ENCODE assay signal across 8 cellular contexts in genomic region chr11:79440451-79441158, GRCh38. TPM values are rescaled to one million over a fixed set of nuclear protein-coding genes. Genes with fewer than 3 reads are reported as not detected.
A peak's percentile ranks its signal among the peaks of the same experiment; 100 is the strongest.
DNase-seq lines count a peak whose midpoint lies in the region; ATAC-seq and TF ChIP-seq lines count a peak whose summit lies in the region.

Gene TENM4, minus strand, starts transcription at chr11:79441030. Its CDS starts 371,086 bp downstream, at chr11:79069944.

- H3K9me3 Mint-ChIP-seq in activated CD4-positive, alpha-beta T cell treated with anti-CD3 and anti-CD28 coated beads, Interleukin-2, amount 10 ng/mL, durations not matched to agents 24 days and 14 days: no peaks in the 10 kb centered on the region

- H3K27me3 ChIP-seq in esophagus squamous epithelium (peaks cover 0 to 88% (median 7%) of the 10 kb centered on the region in 4 donors), upper lobe of right lung (peaks cover 74% of the 10 kb centered on the region)

- H3K36me3 Mint-ChIP-seq in activated CD4-positive, alpha-beta T cell treated with anti-CD3 and anti-CD28 coated beads, Interleukin-2, amount 10 ng/mL, durations not matched to agents 24 days and 14 days (ENCODE audit: low read depth): no peaks in the 10 kb centered on the region

- peaks cover 66% of the 10 kb centered on the region for H3K27me3 Mint-ChIP-seq in activated CD4-positive, alpha-beta T cell treated with anti-CD3 and anti-CD28 coated beads, Interleukin-2, amount 10 ng/mL, durations not matched to agents 24 days and 14 days

- ATAC-seq in HG03442 (IDR thresholded peaks at IDR 0.05; ENCODE audit: unreplicated experiment) (peak; percentile 35), SK-N-SH treated with all-trans-retinoic acid at 6 μM for 48 hours (peak; percentile 58), upper lobe of right lung (peak; percentile 61), HG02973 (IDR thresholded peaks at IDR 0.05; ENCODE audit: unreplicated experiment) (no peak)

- peak in 5 of 6 experiments; percentile 9 to 60 (median 34) for TF ChIP-seq CTCF in esophagus squamous epithelium (IDR thresholded peaks at IDR 0.05)
- TF ChIP-seq CTCF in upper lobe of right lung (IDR thresholded peaks at IDR 0.05): peak; percentile 21

- H3K9me3 ChIP-seq in esophagus squamous epithelium: no peaks in the 10 kb centered on the region
- H3K9me3 ChIP-seq in upper lobe of right lung: no peaks in the 10 kb centered on the region

- H3K27ac ChIP-seq in esophagus squamous epithelium (peak within 1 kb of the TSS; percentile 75 to 87 (median 84)), upper lobe of right lung (no peak within 1 kb of the TSS)

- DNase-seq in activated CD4-positive, alpha-beta T cell treated with anti-CD3 and anti-CD28 coated beads, Interleukin-2, amount 10 ng/mL, durations not matched to agents 24 days and 14 days: peak; percentile 57
- DNase-seq in activated CD4-positive, alpha-beta T cell treated with anti-CD3 and anti-CD28 coated beads, Interleukin-2, amount 50 U/mL, for 4 hours: no peak
- DNase-seq in esophagus squamous epithelium (lab: John Stamatoyannopoulos, UW): no peak
- DNase-seq in mucosa of gallbladder (ENCODE audit: low spot score): peak; percentile 54
- peak; percentile 70 for DNase-seq in upper lobe of right lung

- H3K4me1 ChIP-seq in esophagus squamous epithelium (peaks cover 21 to 62% (median 31%) of the 10 kb centered on the region in 3 donors), upper lobe of right lung (peaks cover 29% of the 10 kb centered on the region)

- WGBS in esophagus squamous epithelium, 2 donors: 1% methylated on average over 25 to 37 of the region's 83 CpGs

- peak within 1 kb of the TSS; percentile 49 for H3K4me3 Mint-ChIP-seq in activated CD4-positive, alpha-beta T cell treated with anti-CD3 and anti-CD28 coated beads, Interleukin-2, amount 10 ng/mL, durations not matched to agents 24 days and 14 days

- peak within 1 kb of the TSS; percentile 44 to 74 (median 65) for H3K4me3 ChIP-seq in esophagus squamous epithelium
- H3K4me3 ChIP-seq in upper lobe of right lung: peak within 1 kb of the TSS; percentile 50

- no peak within 1 kb of the TSS for H3K27ac Mint-ChIP-seq in activated CD4-positive, alpha-beta T cell treated with anti-CD3 and anti-CD28 coated beads, Interleukin-2, amount 10 ng/mL, durations not matched to agents 24 days and 14 days

- peak in 3 of 4 donors; percentile 16 to 63 (median 63) for TF ChIP-seq POLR2A in esophagus squamous epithelium (IDR thresholded peaks at IDR 0.05)

- intact Hi-C loops in activated CD4-positive, alpha-beta T cell treated with anti-CD3 and anti-CD28 coated beads, Interleukin-2, amount 10 ng/mL, durations not matched to agents 24 days and 14 days (cut with micrococcal nuclease): no loop called here
- intact Hi-C loops in esophagus squamous epithelium (cut with DNase I) (no loop called here), upper lobe of right lung (cut with DNase I) (no loop called here)

- peaks cover 4% of the 10 kb centered on the region for H3K4me1 Mint-ChIP-seq in activated CD4-positive, alpha-beta T cell treated with anti-CD3 and anti-CD28 coated beads, Interleukin-2, amount 10 ng/mL, durations not matched to agents 24 days and 14 days

- no peaks in the 10 kb centered on the region for H3K36me3 ChIP-seq in esophagus squamous epithelium
- H3K36me3 ChIP-seq in upper lobe of right lung: no peaks in the 10 kb centered on the region

TF ChIP-seq in SK-N-SH treated with all-trans-retinoic acid at 6 μM for 48 hours, 23 proteins besides CTCF, POLR2A, EP300 and RAD21:
- TF ChIP-seq TOX (CRISPR knock-in tag; IDR thresholded peaks at IDR 0.05; ENCODE audit: borderline replicate concordance) (no peak), CSDC2 (CRISPR knock-in tag; IDR thresholded peaks at IDR 0.05) (no peak), TCF4 (CRISPR knock-in tag; IDR thresholded peaks at IDR 0.05; ENCODE audit: borderline replicate concordance) (no peak), OSR1 (CRISPR knock-in tag; IDR thresholded peaks at IDR 0.05) (no peak), ESRRG (CRISPR knock-in tag; IDR thresholded peaks at IDR 0.05) (no peak), ZFP3 (CRISPR knock-in tag; IDR thresholded peaks at IDR 0.05) (no peak), ARNTL (CRISPR knock-in tag; IDR thresholded peaks at IDR 0.05; ENCODE audit: borderline replicate concordance, low read depth) (no peak), PPARA (CRISPR knock-in tag; IDR thresholded peaks at IDR 0.05; ENCODE audit: borderline replicate concordance) (no peak)

RNA-seq across cellular contexts. Expression of gene TENM4, which starts in this region (rescaled TPM):
- total RNA-seq in activated CD4-positive, alpha-beta T cell treated with anti-CD3 and anti-CD28 coated beads, Interleukin-2, amount 10 ng/mL, durations not matched to agents 24 days and 14 days: not detected in 2 replicates
- 10 to 100 TPM in 3 of 4 donors, 1 to 10 TPM in 1; 7.7 to 39.3 (median 16.1) TPM for total RNA-seq in esophagus squamous epithelium
- 8.4 TPM for total RNA-seq in mucosa of gallbladder
- total RNA-seq in upper lobe of right lung: 4.3 TPM

Comparison
In these comparisons a context has a peak if more than half of its experiments do, and no peak if none do; other contexts are left out.
1. Peak in DNase-seq in activated CD4-positive, alpha-beta T cell treated with anti-CD3 and anti-CD28 coated beads, Interleukin-2, amount 10 ng/mL, durations not matched to agents 24 days and 14 days; RNA of the gene not detected or under 1 TPM.
2. DNase-seq: peak in mucosa of gallbladder (single experiment) and upper lobe of right lung (single experiment); none in activated CD4-positive, alpha-beta T cell treated with anti-CD3 and anti-CD28 coated beads, Interleukin-2, amount 50 U/mL, for 4 hours (0 of 2) and esophagus squamous epithelium (single experiment).